18 cellular contexts compared by ENCODE assay signal in the genomic region with DNA sequence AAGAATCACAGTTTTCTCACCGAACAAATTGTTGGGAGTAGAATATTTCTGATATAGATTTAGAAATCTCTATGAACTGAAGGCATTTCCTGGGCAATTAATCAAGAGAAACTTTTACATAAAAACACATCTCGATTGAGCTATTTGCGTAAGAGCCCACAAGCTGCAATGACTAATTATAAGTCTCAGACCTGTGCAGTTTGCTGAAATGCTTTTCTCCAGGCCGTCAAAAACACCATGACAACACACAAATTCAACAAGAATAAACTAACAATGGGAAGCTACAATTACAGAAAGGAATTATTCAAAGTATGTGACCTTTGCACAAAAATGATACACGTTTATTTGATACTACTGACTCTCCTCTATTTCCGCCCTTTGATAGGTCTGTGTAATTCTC.
"Had no signal": no experiment of that assay in that cellular context is flagged by ENCODE, and none has a peak within 500 bp of the region (broad histone marks: within the 10 kb centered on the region; RNA-seq: fewer than 3 reads in every experiment).

No MANE protein-coding gene starts in this region.

- H3K4me1 ChIP-seq: lower lobe of right lung, psoas muscle, sigmoid colon had no signal

- H3K4me3 ChIP-seq: cardiac muscle cell, coronary artery, lower lobe of right lung, psoas muscle, sigmoid colon, thoracic aorta had no signal

- H3K9me3 ChIP-seq: lower lobe of right lung, psoas muscle, sigmoid colon, thoracic aorta had no signal

- H3K4me3 Mint-ChIP-seq: activated naive CD4-positive, alpha-beta T cell treated with anti-CD3 and anti-CD28 coated beads, Interleukin-2, amount 50 U/mL, for 24 hours; natural killer cell treated with Interleukin-12 subunit alpha and Interleukin-12 subunit beta and Interleukin-15 and Interleukin-18, amount 100 ng/mL, for 72 hours; stimulated activated naive CD8-positive, alpha-beta T cell treated with anti-CD3 and anti-CD28 coated beads, Interleukin-15, Interleukin-2, amounts not matched to agents 100 ng/mL and 50 ng/mL, for 24 hours had no signal

- H3K4me1 Mint-ChIP-seq: activated naive CD4-positive, alpha-beta T cell treated with anti-CD3 and anti-CD28 coated beads, Interleukin-2, amount 50 U/mL, for 24 hours had no signal

- H3K36me3 Mint-ChIP-seq: activated naive CD4-positive, alpha-beta T cell treated with anti-CD3 and anti-CD28 coated beads, Interleukin-2, amount 50 U/mL, for 24 hours; natural killer cell treated with Interleukin-12 subunit alpha and Interleukin-12 subunit beta and Interleukin-15 and Interleukin-18, amount 100 ng/mL, for 72 hours had no signal

- H3K27me3 Mint-ChIP-seq: activated naive CD4-positive, alpha-beta T cell treated with anti-CD3 and anti-CD28 coated beads, Interleukin-2, amount 50 U/mL, for 24 hours; natural killer cell treated with Interleukin-12 subunit alpha and Interleukin-12 subunit beta and Interleukin-15 and Interleukin-18, amount 100 ng/mL, for 72 hours had no signal

- H3K36me3 ChIP-seq: cardiac muscle cell, lower lobe of right lung, sigmoid colon, thoracic aorta had no signal

- H3K27ac ChIP-seq: cardiac muscle cell, coronary artery, epithelial cell of prostate, lower lobe of right lung, psoas muscle, sigmoid colon, thoracic aorta had no signal

- ATAC-seq: lower lobe of right lung; natural killer cell treated with Interleukin-12 subunit alpha and Interleukin-12 subunit beta and Interleukin-15 and Interleukin-18, amount 100 ng/mL, for 72 hours; psoas muscle had no signal

- DNase-seq: amniotic stem cell; effector CD4-positive, alpha-beta T cell; hypothalamus; left cardiac atrium; lower lobe of right lung; occipital lobe; psoas muscle; sigmoid colon; stimulated activated CD4-positive, alpha-beta T cell treated with anti-CD3 and anti-CD28 coated beads, Interleukin-2, amount 100 ng/mL, for 48 hours; stimulated activated CD8-positive, alpha-beta memory T cell treated with anti-CD3 and anti-CD28 coated beads, Interleukin-4, amount 100 ng/mL, for 48 hours; T-helper 2 cell had no signal

- H3K9me3 Mint-ChIP-seq: activated naive CD4-positive, alpha-beta T cell treated with anti-CD3 and anti-CD28 coated beads, Interleukin-2, amount 50 U/mL, for 24 hours had no signal

- H3K27me3 ChIP-seq: cardiac muscle cell, sigmoid colon had no signal

- H3K27ac Mint-ChIP-seq: activated naive CD4-positive, alpha-beta T cell treated with anti-CD3 and anti-CD28 coated beads, Interleukin-2, amount 50 U/mL, for 24 hours; natural killer cell treated with Interleukin-12 subunit alpha and Interleukin-12 subunit beta and Interleukin-15 and Interleukin-18, amount 100 ng/mL, for 72 hours; stimulated activated naive CD8-positive, alpha-beta T cell treated with anti-CD3 and anti-CD28 coated beads, Interleukin-15, Interleukin-2, amounts not matched to agents 100 ng/mL and 50 ng/mL, for 24 hours had no signal
